Comparison of ENCODE assay signal across 8 cellular contexts in genomic region chr3:141998674-141999290, GRCh38.
A peak's percentile ranks its signal among the peaks of the same experiment; 100 is the strongest.
DNase-seq lines count a peak whose midpoint lies in the region; ATAC-seq, FAIRE-seq and TF ChIP-seq lines count a peak whose summit lies in the region.

No MANE protein-coding gene starts in this region.

- no peaks in the 10 kb centered on the region for H3K79me1 ChIP-seq in trophoblast cell (ENCODE audit: low read length)

- H3K4me1 ChIP-seq in trophoblast cell (ENCODE audit: control insufficient read depth in 1 of 2, insufficient read depth in 2 of 2, low read length in 2 of 2) = peaks cover 4 to 7% of the 10 kb centered on the region in 2 experiments

- H3K36me3 ChIP-seq in trophoblast cell (ENCODE audit: control insufficient read depth in 1 of 2, insufficient read depth in 2 of 2, low read length in 2 of 2) = no peaks in the 10 kb centered on the region

- no peaks in the 10 kb centered on the region for H3K27me3 ChIP-seq in trophoblast cell (ENCODE audit: insufficient read depth, low read length)

- no peak overlapping the region for H3K14ac ChIP-seq in trophoblast cell (ENCODE audit: low read length)

- no peak overlapping the region for H2BK12ac ChIP-seq in trophoblast cell (ENCODE audit: low read length)

- DNase-seq in NCI-H1694 treated with DMSO at 0.1 percent for 48 hours (lab: John Stamatoyannopoulos, UW) (peak; percentile 53), cardiac fibroblast (ENCODE audit: low read depth in 2 of 2) (peak; percentile 38 to 49), trophoblast cell (peak in 1 of 2 donors; percentile 35), SK-N-DZ (ENCODE audit: low spot score) (no peak)
- no peak for DNase-seq in activated CD4-positive, alpha-beta T cell treated with anti-CD3 and anti-CD28 coated beads, Interleukin-2, amount 50 U/mL, for 4 hours

- peak; percentile 38 for TF ChIP-seq CTCF in cardiac fibroblast (IDR thresholded peaks at IDR 0.05; ENCODE audit: low read depth, low read length)

- H3K23ac ChIP-seq in trophoblast cell (ENCODE audit: low read length) = no peak overlapping the region

- H3K4me2 ChIP-seq in trophoblast cell (ENCODE audit: low read length) = no peak overlapping the region

- peak overlapping the region; percentile 3 for H2BK5ac ChIP-seq in trophoblast cell (ENCODE audit: low read depth, low read length, poor library complexity)

- ATAC-seq in GM21576 (IDR thresholded peaks at IDR 0.05; ENCODE audit: unreplicated experiment) (no peak), GM21367 (IDR thresholded peaks at IDR 0.05; ENCODE audit: unreplicated experiment) (no peak)

- no peak overlapping the region for H3K4ac ChIP-seq in trophoblast cell (ENCODE audit: low read depth, low read length)

- H3K4me3 ChIP-seq in cardiac fibroblast (replicated peaks in 1 of 2; ENCODE audit: low read depth in 2 of 2, low read length in 2 of 2) (no peak overlapping the region), trophoblast cell (ENCODE audit: low read depth, low read length) (no peak overlapping the region)

- H4K91ac ChIP-seq in trophoblast cell (ENCODE audit: low read depth, low read length) = no peak overlapping the region

- H3K27ac ChIP-seq in trophoblast cell (ENCODE audit: low read depth, low read length) = no peak overlapping the region

- no peak overlapping the region for H4K8ac ChIP-seq in trophoblast cell (ENCODE audit: low read depth, low read length)

- no peaks in the 10 kb centered on the region for H3K9me3 ChIP-seq in trophoblast cell (ENCODE audit: insufficient read depth, low read depth, low read length)

- H3K79me2 ChIP-seq in trophoblast cell (ENCODE audit: control insufficient read depth, insufficient read depth, low read length, poor library complexity) = no peaks in the 10 kb centered on the region

- H2BK120ac ChIP-seq in trophoblast cell (ENCODE audit: insufficient read depth, low read length, poor library complexity) = no peak overlapping the region

- no CpG with 5 or more reads among the region's 4 CpGs for WGBS in trophoblast cell (ENCODE audit: extremely low coverage, insufficient coverage, insufficient read length)

- no peak overlapping the region for H2AFZ ChIP-seq in trophoblast cell (ENCODE audit: insufficient read depth, low read length, poor library complexity)

- H4K12ac ChIP-seq in trophoblast cell (ENCODE audit: low read depth, low read length) = no peak overlapping the region

- peak; percentile 93 for FAIRE-seq in G401.6 (lab: Jason Lieb, UNC)

- H3K18ac ChIP-seq in trophoblast cell (ENCODE audit: low read length) = no peak overlapping the region

- H2AK5ac ChIP-seq in trophoblast cell (ENCODE audit: low read length) = no peak overlapping the region

- H3K9ac ChIP-seq in trophoblast cell (ENCODE audit: low read length) = no peak overlapping the region

Comparison
In these comparisons a context has a peak if more than half of its experiments do, and no peak if none do; other contexts are left out.
1. DNase-seq: peak in NCI-H1694 treated with DMSO at 0.1 percent for 48 hours (single experiment) and cardiac fibroblast (2 of 2); none in activated CD4-positive, alpha-beta T cell treated with anti-CD3 and anti-CD28 coated beads, Interleukin-2, amount 50 U/mL, for 4 hours (0 of 2) and SK-N-DZ (single experiment).